ENCODE assay signal across 24 cellular contexts in the genomic region with DNA sequence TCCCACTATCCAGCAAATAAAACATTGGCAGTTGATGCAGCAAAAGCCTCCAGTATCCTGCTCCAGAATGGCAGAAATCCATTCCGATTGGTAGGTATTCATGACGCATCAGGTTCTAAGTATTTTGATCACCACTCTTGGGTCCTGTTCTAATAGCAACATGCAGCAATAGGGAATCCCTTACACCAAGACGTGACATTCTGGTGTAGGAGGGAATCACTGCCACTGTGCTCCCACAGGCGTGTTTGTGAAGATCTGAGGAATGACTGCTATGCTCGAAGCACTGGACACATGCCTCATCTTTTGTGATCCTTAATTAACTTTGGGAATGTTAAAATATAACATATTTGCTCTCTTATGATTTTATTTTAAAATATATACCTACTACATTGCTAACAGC.
"Had no signal": no experiment of that assay in that cellular context is flagged by ENCODE, and none has a peak within 500 bp of the region (broad histone marks: within the 10 kb centered on the region; RNA-seq: fewer than 3 reads in every experiment).

No MANE protein-coding gene starts in this region.

- DNase-seq: activated CD4-positive, alpha-beta T cell treated with anti-CD3 and anti-CD28 coated beads for 1 hour; activated CD4-positive, alpha-beta T cell treated with anti-CD3 and anti-CD28 coated beads, Interleukin-2, amount 50 U/mL, for 1 hour; activated CD8-positive, alpha-beta T cell treated with anti-CD3 and anti-CD28 coated beads, Interleukin-2, amount 10 ng/mL, durations not matched to agents 7 days and 5 days; activated gamma-delta T cell treated with Interleukin-2 at 50 U/mL for 16 hours; aorta; effector memory CD4-positive, alpha-beta T cell; esophagus squamous epithelium; heart right ventricle; kidney; midbrain; ovary; right cardiac atrium; stimulated activated CD4-positive, alpha-beta T cell treated with anti-CD3 and anti-CD28 coated beads, Interleukin-12 subunit alpha, Interleukin-12 subunit beta, amount 100 ng/mL, for 4 hours; stimulated activated naive CD8-positive, alpha-beta T cell treated with anti-CD3 and anti-CD28 coated beads, Interleukin-15, amount 100 ng/mL, for 72 hours; T-helper 1 cell; tibial artery had no signal

- H3K4me3 Mint-ChIP-seq: activated CD8-positive, alpha-beta T cell treated with anti-CD3 and anti-CD28 coated beads, Interleukin-2, amount 10 ng/mL, durations not matched to agents 7 days and 5 days; activated naive CD4-positive, alpha-beta T cell treated with anti-CD3 and anti-CD28 coated beads, Interleukin-2, amount 50 U/mL, for 24 hours; activated T-helper 1 cell treated with anti-CD3 and anti-CD28 coated beads, Interleukin-12 subunit alpha, Interleukin-12 subunit beta, Interleukin-2, Interleukin-4 antibody, amounts not matched to agents 30 ng/mL and 10 ng/mL and 1 ng/mL, durations not matched to agents 14 hours and 24 hours and 36 hours; central memory CD8-positive, alpha-beta T cell; nephron; stimulated activated naive CD8-positive, alpha-beta T cell treated with anti-CD3 and anti-CD28 coated beads, Interleukin-15, amount 100 ng/mL, for 72 hours had no signal

- H3K36me3 ChIP-seq: neutrophil, ovary, tibial artery had no signal

- H3K27me3 ChIP-seq: esophagus squamous epithelium, heart right ventricle, neutrophil, tibial artery had no signal

- ATAC-seq: activated CD8-positive, alpha-beta T cell treated with anti-CD3 and anti-CD28 coated beads, Interleukin-2, amount 10 ng/mL, durations not matched to agents 7 days and 5 days; heart right ventricle; left lobe of liver; right cardiac atrium; stimulated activated naive CD8-positive, alpha-beta T cell treated with anti-CD3 and anti-CD28 coated beads, Interleukin-15, amount 100 ng/mL, for 72 hours had no signal

- FAIRE-seq: TTC549 had no signal

- H3K4me1 ChIP-seq: tibial artery had no signal

- H3K27me3 Mint-ChIP-seq: activated naive CD4-positive, alpha-beta T cell treated with anti-CD3 and anti-CD28 coated beads, Interleukin-2, amount 50 U/mL, for 24 hours; central memory CD8-positive, alpha-beta T cell; stimulated activated naive CD8-positive, alpha-beta T cell treated with anti-CD3 and anti-CD28 coated beads, Interleukin-15, amount 100 ng/mL, for 72 hours had no signal

- H3K27ac Mint-ChIP-seq: activated CD8-positive, alpha-beta T cell treated with anti-CD3 and anti-CD28 coated beads, Interleukin-2, amount 10 ng/mL, durations not matched to agents 7 days and 5 days; activated naive CD4-positive, alpha-beta T cell treated with anti-CD3 and anti-CD28 coated beads, Interleukin-2, amount 50 U/mL, for 24 hours; activated T-helper 1 cell treated with anti-CD3 and anti-CD28 coated beads, Interleukin-12 subunit alpha, Interleukin-12 subunit beta, Interleukin-2, Interleukin-4 antibody, amounts not matched to agents 30 ng/mL and 10 ng/mL and 1 ng/mL, durations not matched to agents 14 hours and 24 hours and 36 hours; nephron; stimulated activated naive CD8-positive, alpha-beta T cell treated with anti-CD3 and anti-CD28 coated beads, Interleukin-15, amount 100 ng/mL, for 72 hours had no signal

- H3K36me3 Mint-ChIP-seq: activated naive CD4-positive, alpha-beta T cell treated with anti-CD3 and anti-CD28 coated beads, Interleukin-2, amount 50 U/mL, for 24 hours had no signal

- H3K4me3 ChIP-seq: esophagus squamous epithelium, heart right ventricle, lung, ovary, tibial artery had no signal

- H3K27ac ChIP-seq: esophagus squamous epithelium, neutrophil, ovary, tibial artery had no signal

- H3K4me1 Mint-ChIP-seq: activated naive CD4-positive, alpha-beta T cell treated with anti-CD3 and anti-CD28 coated beads, Interleukin-2, amount 50 U/mL, for 24 hours; central memory CD8-positive, alpha-beta T cell; nephron; stimulated activated naive CD8-positive, alpha-beta T cell treated with anti-CD3 and anti-CD28 coated beads, Interleukin-15, amount 100 ng/mL, for 72 hours had no signal

- H3K9me3 ChIP-seq: esophagus squamous epithelium, heart right ventricle, neutrophil, ovary, tibial artery had no signal

- H3K9me3 Mint-ChIP-seq: activated naive CD4-positive, alpha-beta T cell treated with anti-CD3 and anti-CD28 coated beads, Interleukin-2, amount 50 U/mL, for 24 hours; activated T-helper 1 cell treated with anti-CD3 and anti-CD28 coated beads, Interleukin-12 subunit alpha, Interleukin-12 subunit beta, Interleukin-2, Interleukin-4 antibody, amounts not matched to agents 30 ng/mL and 10 ng/mL and 1 ng/mL, durations not matched to agents 14 hours and 24 hours and 36 hours; central memory CD8-positive, alpha-beta T cell; nephron; stimulated activated naive CD8-positive, alpha-beta T cell treated with anti-CD3 and anti-CD28 coated beads, Interleukin-15, amount 100 ng/mL, for 72 hours had no signal
